Comparison of ENCODE assay signal across 8 cellular contexts in the genomic region with DNA sequence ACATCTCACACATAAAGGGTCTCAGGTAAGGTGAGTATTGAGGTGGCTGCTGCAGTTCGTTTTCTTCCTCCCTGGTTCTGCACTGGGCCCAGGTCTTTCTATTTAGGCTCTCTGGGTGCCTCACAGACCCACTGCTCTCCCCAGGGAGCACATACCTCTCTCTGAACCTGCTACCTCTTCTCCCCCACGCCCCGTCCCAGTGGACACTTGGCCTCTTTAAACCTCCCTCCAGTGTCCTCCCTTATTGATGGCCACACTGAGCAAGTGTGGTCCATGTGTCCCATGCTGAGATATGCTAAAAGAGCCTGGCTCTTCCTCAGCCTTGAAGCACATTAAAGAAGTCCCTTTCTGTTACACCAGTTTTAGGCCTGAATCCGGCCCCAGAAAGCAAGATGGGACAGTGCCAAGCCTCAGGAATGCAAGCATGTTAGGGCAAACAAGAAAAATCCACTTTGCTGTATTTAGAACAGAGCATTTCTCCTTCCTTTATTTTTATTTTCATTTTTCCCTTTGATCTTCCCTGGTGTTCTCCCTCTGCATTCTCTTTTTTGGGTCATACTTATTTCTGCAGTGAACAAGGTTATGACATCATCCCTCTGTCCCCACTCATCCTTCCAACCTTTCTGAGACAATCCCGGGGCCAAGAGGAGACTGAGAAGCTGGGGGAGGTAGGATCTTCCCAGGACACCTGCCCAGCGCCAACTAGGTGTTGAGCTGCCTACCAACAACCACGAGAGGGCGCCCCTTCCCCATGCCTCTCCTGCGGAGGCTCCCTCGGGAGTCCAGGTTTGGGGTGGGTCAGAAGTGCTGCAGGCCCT. TPM values are rescaled to one million over a fixed set of nuclear protein-coding genes. Genes with fewer than 3 reads are reported as not detected.
DNase-seq lines count a peak whose midpoint lies in the region; ATAC-seq and TF ChIP-seq lines count a peak whose summit lies in the region.

No MANE protein-coding gene starts in this region.

- peak; percentile 21 for ATAC-seq in GM18505 (IDR thresholded peaks at IDR 0.05; ENCODE audit: unreplicated experiment)
- peak; percentile 96 for ATAC-seq in Panc1

- no peak overlapping the region for H3K4me2 ChIP-seq in neural cell (ENCODE audit: low read length)

- intact Hi-C loops in Panc1 (cut with micrococcal nuclease; ENCODE audit: unreplicated experiment) = loop anchor here (1.0 to 2.0 kb wide), 2 partner anchors 112 to 178 kb away; no protein-coding TSS in a partner anchor

- H3K36me3 ChIP-seq in Panc1 (ENCODE audit: control insufficient read depth, insufficient read depth, low read length) (no peaks in the 10 kb centered on the region), neural cell (ENCODE audit: insufficient read depth, low read length) (no peaks in the 10 kb centered on the region)

- peak; percentile 77 for TF ChIP-seq RAD21 in neural cell (conservative IDR thresholded peaks at IDR 0.05)

- in situ Hi-C loops in ACHN (cut with HindIII; ENCODE audit: low pct_ligation_motif_present, low pct_unique_long_range_greater_than_20kb, low sequenced_read_pairs) (no loop called here), Panc1 (cut with HindIII; ENCODE audit: low pct_unique_long_range_greater_than_20kb, low sequenced_read_pairs) (no loop called here)

- no peaks in the 10 kb centered on the region for H3K9me2 ChIP-seq in neural cell (ENCODE audit: insufficient read depth, low read length)

- no TSS peak for BruUV-seq in Panc1 (replicated peaks; lab: Mats Ljungman, UMichigan)

- no peaks in the 10 kb centered on the region for H3K9me3 ChIP-seq in Panc1 (ENCODE audit: control insufficient read depth, insufficient read depth, low read depth, low read length)
- no peaks in the 10 kb centered on the region for H3K9me3 ChIP-seq in neural cell (ENCODE audit: low read length)

- H4K20me1 ChIP-seq in neural cell (ENCODE audit: insufficient read depth) = no peaks in the 10 kb centered on the region

- H3K27me3 ChIP-seq in Panc1 (ENCODE audit: control insufficient read depth, insufficient read depth, low read length) = no peaks in the 10 kb centered on the region
- H3K27me3 ChIP-seq in neural cell (ENCODE audit: insufficient read depth, low read depth, low read length) = no peaks in the 10 kb centered on the region

- H3K4me3 ChIP-seq in Panc1 (ENCODE audit: low read depth in 2 of 2, low read length in 2 of 2) (no peak overlapping the region), neural cell (ENCODE audit: low read length) (no peak overlapping the region)

- H3K79me2 ChIP-seq in neural cell (replicated peaks; ENCODE audit: insufficient read depth, low read length) = no peaks in the 10 kb centered on the region

- no peak overlapping the region for H3K27ac ChIP-seq in Panc1 (ENCODE audit: low read length)
- no peak overlapping the region for H3K27ac ChIP-seq in neural cell (ENCODE audit: low read length)

- DNase-seq in ACHN (peak; percentile 65), HT1080 (ENCODE audit: low read depth) (peak; percentile 75), Panc1 (ENCODE audit: low read depth, low spot score) (peak; percentile 53), fibroblast of gingiva (ENCODE audit: low read depth) (peak; percentile 35), superior temporal gyrus (ENCODE audit: extremely low spot score) (peak; percentile 76)
- DNase-seq in activated T-cell treated with anti-CD3 and anti-CD28 coated beads, Interleukin-2, amount 50 U/mL, for 48 hours = peak; percentile 91

- no peak overlapping the region for H3K9ac ChIP-seq in neural cell (ENCODE audit: low read length)

- no peak for TF ChIP-seq POLR2A in GM18505 (IDR thresholded peaks at IDR 0.05; ENCODE audit: borderline replicate concordance, extremely low read depth, insufficient read depth, insufficient read length)

- no peaks in the 10 kb centered on the region for H3F3A ChIP-seq in neural cell (ENCODE audit: insufficient read depth, low read length, poor library complexity, severe bottlenecking)

- TF ChIP-seq EP300 in neural cell (conservative IDR thresholded peaks at IDR 0.05; ENCODE audit: poor library complexity, severe bottlenecking) = no peak

- peaks cover 8% of the 10 kb centered on the region for H3K4me1 ChIP-seq in Panc1 (ENCODE audit: control insufficient read depth, insufficient read depth, low read length)

- H2AFZ ChIP-seq in neural cell (ENCODE audit: low read depth, low read length) = no peak overlapping the region

- TF ChIP-seq CTCF in Panc1 (IDR thresholded peaks at IDR 0.05) (peak; percentile 91), neural cell (IDR thresholded peaks at IDR 0.05; ENCODE audit: poor library complexity, severe bottlenecking) (peak; percentile 72)

- POLR2A ChIA-PET in Panc1 (lab: Charles Lee) = no interaction called here

- CTCF ChIA-PET in Panc1 (lab: Charles Lee) = interaction anchor here (0.9 to 1.7 kb wide), 3 partner anchors 24 to 178 kb away, joined by 3 to 8 read pairs (median 6); no protein-coding TSS in a partner anchor

TF ChIP-seq in neural cell, 6 proteins besides CTCF, POLR2A, EP300 and RAD21:
- TF ChIP-seq SMC3 (conservative IDR thresholded peaks at IDR 0.05; ENCODE audit: poor library complexity) = peak; percentile 75
- TF ChIP-seq, protein P1, sequence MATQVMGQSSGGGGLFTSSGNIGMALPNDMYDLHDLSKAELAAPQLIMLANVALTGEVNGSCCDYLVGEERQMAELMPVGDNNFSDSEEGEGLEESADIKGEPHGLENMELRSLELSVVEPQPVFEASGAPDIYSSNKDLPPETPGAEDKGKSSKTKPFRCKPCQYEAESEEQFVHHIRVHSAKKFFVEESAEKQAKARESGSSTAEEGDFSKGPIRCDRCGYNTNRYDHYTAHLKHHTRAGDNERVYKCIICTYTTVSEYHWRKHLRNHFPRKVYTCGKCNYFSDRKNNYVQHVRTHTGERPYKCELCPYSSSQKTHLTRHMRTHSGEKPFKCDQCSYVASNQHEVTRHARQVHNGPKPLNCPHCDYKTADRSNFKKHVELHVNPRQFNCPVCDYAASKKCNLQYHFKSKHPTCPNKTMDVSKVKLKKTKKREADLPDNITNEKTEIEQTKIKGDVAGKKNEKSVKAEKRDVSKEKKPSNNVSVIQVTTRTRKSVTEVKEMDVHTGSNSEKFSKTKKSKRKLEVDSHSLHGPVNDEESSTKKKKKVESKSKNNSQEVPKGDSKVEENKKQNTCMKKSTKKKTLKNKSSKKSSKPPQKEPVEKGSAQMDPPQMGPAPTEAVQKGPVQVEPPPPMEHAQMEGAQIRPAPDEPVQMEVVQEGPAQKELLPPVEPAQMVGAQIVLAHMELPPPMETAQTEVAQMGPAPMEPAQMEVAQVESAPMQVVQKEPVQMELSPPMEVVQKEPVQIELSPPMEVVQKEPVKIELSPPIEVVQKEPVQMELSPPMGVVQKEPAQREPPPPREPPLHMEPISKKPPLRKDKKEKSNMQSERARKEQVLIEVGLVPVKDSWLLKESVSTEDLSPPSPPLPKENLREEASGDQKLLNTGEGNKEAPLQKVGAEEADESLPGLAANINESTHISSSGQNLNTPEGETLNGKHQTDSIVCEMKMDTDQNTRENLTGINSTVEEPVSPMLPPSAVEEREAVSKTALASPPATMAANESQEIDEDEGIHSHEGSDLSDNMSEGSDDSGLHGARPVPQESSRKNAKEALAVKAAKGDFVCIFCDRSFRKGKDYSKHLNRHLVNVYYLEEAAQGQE (IDR thresholded peaks at IDR 0.05; ENCODE audit: borderline replicate concordance) = no peak

RNA-seq across cellular contexts. Expression of a gene that starts 5.0 kb away (rescaled TPM):
- 1.0 and 1.5 TPM in 2 replicates for total RNA-seq in HT1080 (2014; rRNA removed; shearing (Covaris generic))
- polyA plus RNA-seq in HT1080 (2015; cell fraction: cytosol; rRNA removed) = 1.0 and 1.1 TPM in 2 replicates
- 0.64 and 1.1 TPM in 2 replicates for polyA plus RNA-seq in HT1080 (2015; cell fraction: nucleus; rRNA removed)
- 0.77 TPM for total RNA-seq in Panc1 (2021; ENCODE audit: unreplicated experiment)
- polyA plus RNA-seq in Panc1 (2012; ENCODE audit: insufficient read length) = 1.0 TPM
- not detected in 2 replicates for polyA plus RNA-seq in neural cell
- polyA minus RNA-seq in neural cell = not detected in 2 replicates

RNA-seq across cellular contexts. Expression of a gene that starts 22.1 kb away (rescaled TPM):
- not detected in 2 replicates for total RNA-seq in HT1080 (2014; rRNA removed; shearing (Covaris generic))
- 0.07 TPM in 1 of 2 replicates, not detected in the other for polyA plus RNA-seq in HT1080 (2015; cell fraction: cytosol; rRNA removed)
- polyA plus RNA-seq in HT1080 (2015; cell fraction: nucleus; rRNA removed) = not detected in 2 replicates
- total RNA-seq in Panc1 (2021; ENCODE audit: unreplicated experiment) = 10.4 TPM
- polyA plus RNA-seq in Panc1 (2012; ENCODE audit: insufficient read length) = 8.9 TPM
- polyA plus RNA-seq in neural cell = not detected in 2 replicates
- polyA minus RNA-seq in neural cell = not detected in 2 replicates

Comparison
In these comparisons a context has a peak if more than half of its experiments do, and no peak if none do; other contexts are left out.
1. DNase-seq: peak in every context shown above with its lines; median percentile 91 in activated T-cell treated with anti-CD3 and anti-CD28 coated beads, Interleukin-2, amount 50 U/mL, for 48 hours; 76 in superior temporal gyrus; 75 in HT1080; 65 in ACHN; 53 in Panc1; 35 in fibroblast of gingiva.
2. RNA of a gene that starts 22.1 kb away (total RNA-seq): 10.4 TPM in Panc1 (single experiment); not detected in HT1080; every median in the first group is over 10 times any median in the second.